17 cellular contexts compared by ENCODE assay signal in genomic region chr10:110153396-110153795, GRCh38.
"Had no signal": no experiment of that assay in that cellular context is flagged by ENCODE, and none has a peak within 500 bp of the region (broad histone marks: within the 10 kb centered on the region; RNA-seq: fewer than 3 reads in every experiment).

No MANE protein-coding gene starts in this region.

- H3K36me3 ChIP-seq: brain microvascular endothelial cell, pancreas, stomach, thoracic aorta had no signal

- DNase-seq: activated CD4-positive, alpha-beta T cell treated with anti-CD3 and anti-CD28 coated beads for 48 hours; activated effector memory CD4-positive, alpha-beta T cell treated with anti-CD3 and anti-CD28 coated beads, Interleukin-2, amount 50 U/mL, for 16 hours; activated T-cell treated with anti-CD3 and anti-CD28 coated beads, Interleukin-2, amount 50 U/mL, for 4 hours; amniotic stem cell; brain microvascular endothelial cell; dermis blood vessel endothelial cell; head of caudate nucleus; pancreas; stimulated activated CD4-positive, alpha-beta T cell treated with anti-CD3 and anti-CD28 coated beads, Interleukin-4, amount 100 ng/mL, for 1 hour; stimulated activated CD8-positive, alpha-beta memory T cell treated with anti-CD3 and anti-CD28 coated beads, Interleukin-4, amount 100 ng/mL, for 48 hours; stomach had no signal

- H3K9me3 Mint-ChIP-seq: activated naive CD4-positive, alpha-beta T cell treated with anti-CD3 and anti-CD28 coated beads, Interleukin-2, amount 50 U/mL, for 72 hours; activated T-cell treated with anti-CD3 and anti-CD28 coated beads, Interleukin-2, amount 50 U/mL, for 4 hours; neural crest cell had no signal

- H3K27ac ChIP-seq: brain microvascular endothelial cell, pancreas, stomach, thoracic aorta, VCaP had no signal

- ATAC-seq: activated naive CD4-positive, alpha-beta T cell treated with anti-CD3 and anti-CD28 coated beads, Interleukin-2, amount 50 U/mL, for 72 hours; activated T-cell treated with anti-CD3 and anti-CD28 coated beads, Interleukin-2, amount 50 U/mL, for 4 hours; left lobe of liver; pancreas had no signal

- H3K27me3 ChIP-seq: brain microvascular endothelial cell, pancreas had no signal

- H3K36me3 Mint-ChIP-seq: activated naive CD4-positive, alpha-beta T cell treated with anti-CD3 and anti-CD28 coated beads, Interleukin-2, amount 50 U/mL, for 72 hours had no signal

- H3K4me1 ChIP-seq: pancreas had no signal

- H3K27ac Mint-ChIP-seq: activated naive CD4-positive, alpha-beta T cell treated with anti-CD3 and anti-CD28 coated beads, Interleukin-2, amount 50 U/mL, for 72 hours had no signal

- H3K4me3 Mint-ChIP-seq: activated T-cell treated with anti-CD3 and anti-CD28 coated beads, Interleukin-2, amount 50 U/mL, for 4 hours; neural crest cell had no signal

- FAIRE-seq: islet of Langerhans, pancreas had no signal

- H3K9me3 ChIP-seq: pancreas, stomach, thoracic aorta had no signal

- H3K4me3 ChIP-seq: pancreas, stomach, thoracic aorta had no signal
